In the genomic region with DNA sequence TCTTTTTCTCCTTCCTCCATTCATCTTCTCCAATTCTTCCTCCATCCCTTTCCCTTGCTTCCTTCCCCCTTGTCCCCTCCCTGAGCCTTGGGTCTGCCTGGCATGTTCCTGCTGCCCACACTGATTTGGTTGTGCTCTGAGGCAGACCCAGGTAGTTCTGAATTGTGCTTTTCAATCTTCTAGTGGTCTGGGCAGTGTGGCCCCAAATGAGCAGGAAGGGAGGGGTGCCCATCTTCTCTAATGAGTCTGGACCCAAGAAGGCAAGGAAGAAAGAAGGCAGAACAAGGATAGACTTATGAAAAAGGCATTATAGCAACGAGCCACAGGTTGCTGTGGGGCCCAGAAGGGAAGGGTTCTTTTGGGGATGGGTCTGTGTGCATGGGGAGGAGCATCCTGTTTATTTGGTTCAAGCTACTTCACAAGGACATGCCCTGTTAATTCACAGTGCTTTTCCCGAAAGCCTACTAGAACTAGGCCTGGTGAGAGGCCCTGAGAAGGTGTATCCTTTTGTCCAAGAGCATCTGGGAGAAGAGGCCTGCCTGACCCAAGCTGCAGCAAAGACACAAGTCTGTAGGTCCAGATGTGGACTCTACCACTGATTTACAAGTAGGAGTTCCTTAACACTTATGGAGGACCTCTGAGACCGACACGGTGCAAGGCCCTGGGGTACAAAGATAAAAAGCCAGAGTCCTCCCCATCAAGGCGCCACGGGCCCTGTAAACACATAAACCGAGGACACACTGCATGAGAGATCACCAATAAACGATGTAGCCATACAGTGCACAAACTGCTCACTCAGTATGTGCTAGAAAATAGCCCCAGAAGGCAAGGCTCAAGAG, we compare ENCODE assay signal across 8 cellular contexts. TPM values are rescaled to one million over a fixed set of nuclear protein-coding genes. Genes with fewer than 3 reads are reported as not detected.
DNase-seq lines count a peak whose midpoint lies in the region; ATAC-seq and TF ChIP-seq lines count a peak whose summit lies in the region.

No MANE protein-coding gene starts in this region.

- no peaks in the 10 kb centered on the region for H3K9me3 Mint-ChIP-seq in CD4-positive, alpha-beta memory T cell
- H3K9me3 Mint-ChIP-seq in endodermal cell = no peaks in the 10 kb centered on the region

- peaks cover 28% of the 10 kb centered on the region for H3K79me2 ChIP-seq in OCI-LY3 (ENCODE audit: low read length)

- no peaks in the 10 kb centered on the region for H3K9me3 ChIP-seq in CD4-positive, alpha-beta memory T cell (ENCODE audit: control insufficient read depth in 1 of 2, low read length in 2 of 2)
- no peaks in the 10 kb centered on the region for H3K9me3 ChIP-seq in OCI-LY3 (ENCODE audit: insufficient read depth, low read length)
- H3K9me3 ChIP-seq in endodermal cell (ENCODE audit: control insufficient read depth, low read length) = no peaks in the 10 kb centered on the region
- H3K9me3 ChIP-seq in neuronal stem cell (replicated peaks in 1 of 2; ENCODE audit: control insufficient read depth in 2 of 2, insufficient read depth in 1 of 2, low read depth in 1 of 2, low read length in 2 of 2) = no peaks in the 10 kb centered on the region

- H3K4ac ChIP-seq in neuronal stem cell (ENCODE audit: low read length) = no peak overlapping the region

- H4K20me1 ChIP-seq in OCI-LY3 (ENCODE audit: insufficient read depth, low read length) = no peaks in the 10 kb centered on the region

- H3K4me2 ChIP-seq in OCI-LY3 (ENCODE audit: low read length) = peak overlapping the region; percentile 97
- peak overlapping the region; percentile 62 for H3K4me2 ChIP-seq in neuronal stem cell (ENCODE audit: insufficient read depth, low read length, poor library complexity, severe bottlenecking)

- no peak overlapping the region for H3K23ac ChIP-seq in neuronal stem cell (ENCODE audit: low read depth, low read length, poor library complexity)

- peak overlapping the region; percentile 78 for H3K27ac ChIP-seq in CD4-positive, alpha-beta memory T cell (ENCODE audit: low read depth, low read length)
- peak overlapping the region; percentile 42 for H3K27ac ChIP-seq in OCI-LY3 (ENCODE audit: low read length)
- H3K27ac ChIP-seq in endodermal cell (ENCODE audit: low read depth, low read length) = no peak overlapping the region
- H3K27ac ChIP-seq in neuronal stem cell (replicated peaks; ENCODE audit: low read length) = peak overlapping the region; percentile 60

- DNase-seq in CD4-positive, alpha-beta memory T cell = no peak
- DNase-seq in endodermal cell = no peak
- no peak for DNase-seq in neuronal stem cell (ENCODE audit: low spot score)
- DNase-seq in cortex of kidney (lab: John Stamatoyannopoulos, UW) = no peak
- no peak for DNase-seq in stimulated activated CD4-positive, alpha-beta T cell treated with anti-CD3 and anti-CD28 coated beads, Interleukin-2, amount 100 ng/mL, for 48 hours
- no peak for DNase-seq in NCI-H1105 treated with DMSO at 0.1 percent for 48 hours (lab: John Stamatoyannopoulos, UW)

- no peak overlapping the region for H3K14ac ChIP-seq in neuronal stem cell (ENCODE audit: low read length)

- ATAC-seq in GM19452 (IDR thresholded peaks at IDR 0.05; ENCODE audit: unreplicated experiment) = no peak

- peaks cover 29 to 52% (median 42%) of the 10 kb centered on the region in 4 donors for H3K4me1 Mint-ChIP-seq in CD4-positive, alpha-beta memory T cell
- H3K4me1 Mint-ChIP-seq in endodermal cell = peaks cover 36% of the 10 kb centered on the region

- intact Hi-C loops in CD4-positive, alpha-beta memory T cell (cut with micrococcal nuclease) = loop anchor here (5.0 kb wide), 2 partner anchors 458 to 818 kb away; a partner anchor contains a TSS

- peak overlapping the region; percentile 12 for H3K18ac ChIP-seq in neuronal stem cell (ENCODE audit: low read length)

- POLR2A ChIA-PET in CD4-positive, alpha-beta memory T cell (lab: Charles Lee; ENCODE audit: partially characterized antibody) = interaction anchor here (1.3 to 14.5 kb wide), 8 partner anchors 19 to 157 kb away, joined by 3 to 279 read pairs (median 14); a partner anchor contains a TSS

- peak overlapping the region; percentile 80 for H3K9ac ChIP-seq in OCI-LY3 (ENCODE audit: low read length)
- H3K9ac ChIP-seq in endodermal cell (ENCODE audit: extremely low read depth, low read length, poor library complexity, severe bottlenecking) = peak overlapping the region; percentile 29
- H3K9ac ChIP-seq in neuronal stem cell (ENCODE audit: low read depth, low read length, poor library complexity) = peak overlapping the region; percentile 53

- H3K27me3 ChIP-seq in CD4-positive, alpha-beta memory T cell (ENCODE audit: insufficient read depth, low read length) = no peaks in the 10 kb centered on the region
- H3K27me3 ChIP-seq in OCI-LY3 (ENCODE audit: low read depth, low read length) (no peaks in the 10 kb centered on the region), endodermal cell (ENCODE audit: control insufficient read depth, insufficient read depth, low read length, poor library complexity, severe bottlenecking) (no peaks in the 10 kb centered on the region), neuronal stem cell (ENCODE audit: control insufficient read depth in 3 of 3, insufficient read depth in 3 of 3, low read depth in 1 of 3, low read length in 3 of 3) (no peaks in the 10 kb centered on the region)

- H2BK120ac ChIP-seq in neuronal stem cell (ENCODE audit: low read depth, low read length) = no peak overlapping the region

- H2AFZ ChIP-seq in OCI-LY3 (ENCODE audit: low read depth, low read length) (peak overlapping the region; percentile 84), neuronal stem cell (ENCODE audit: low read length) (peak overlapping the region; percentile 73)

- peak overlapping the region; percentile 8 for H2BK15ac ChIP-seq in neuronal stem cell (ENCODE audit: low read length)

- no peaks in the 10 kb centered on the region for H3K27me3 Mint-ChIP-seq in CD4-positive, alpha-beta memory T cell
- H3K27me3 Mint-ChIP-seq in endodermal cell (ENCODE audit: insufficient read depth) = no peaks in the 10 kb centered on the region

- peaks cover 0 to 11% of the 10 kb centered on the region in 2 donors for H3K36me3 Mint-ChIP-seq in CD4-positive, alpha-beta memory T cell
- H3K36me3 Mint-ChIP-seq in endodermal cell (ENCODE audit: low read depth) = no peaks in the 10 kb centered on the region

- H3K79me1 ChIP-seq in neuronal stem cell (ENCODE audit: low read depth, low read length) = no peaks in the 10 kb centered on the region

- 79 to 83% methylated on average over 8 of the region's 8 CpGs for WGBS in endodermal cell (ENCODE audit: insufficient coverage in 1 of 2, insufficient read length in 1 of 2), 2 experiments
- WGBS in neuronal stem cell (ENCODE audit: extremely low coverage in 2 of 2, insufficient read length in 2 of 2, insufficient replicate concordance in 1 of 2), 2 donors = no CpG with 5 or more reads among the region's 8 CpGs

- peak overlapping the region; percentile 83 to 92 (median 90) for H3K4me3 Mint-ChIP-seq in CD4-positive, alpha-beta memory T cell
- H3K4me3 Mint-ChIP-seq in endodermal cell = peak overlapping the region; percentile 64

- H2BK12ac ChIP-seq in neuronal stem cell (ENCODE audit: low read length) = peak overlapping the region; percentile 65

- no peaks in the 10 kb centered on the region for H3K36me3 ChIP-seq in CD4-positive, alpha-beta memory T cell (ENCODE audit: insufficient read depth, low read length)
- no peaks in the 10 kb centered on the region for H3K36me3 ChIP-seq in OCI-LY3 (replicated peaks; ENCODE audit: low read depth, low read length)
- no peaks in the 10 kb centered on the region for H3K36me3 ChIP-seq in endodermal cell (ENCODE audit: control insufficient read depth, insufficient read depth, low read length)
- peaks cover 0 to 7% of the 10 kb centered on the region in 2 donors for H3K36me3 ChIP-seq in neuronal stem cell (replicated peaks in 1 of 2; ENCODE audit: control insufficient read depth in 2 of 2, insufficient read depth in 2 of 2, low read length in 2 of 2)

- H2BK5ac ChIP-seq in neuronal stem cell (ENCODE audit: low read length) = peak overlapping the region; percentile 21

- H4K91ac ChIP-seq in neuronal stem cell (ENCODE audit: low read depth, low read length, poor library complexity) = no peak overlapping the region

- peak overlapping the region; percentile 45 to 84 for H3K4me3 ChIP-seq in CD4-positive, alpha-beta memory T cell (ENCODE audit: low read length in 2 of 2)
- H3K4me3 ChIP-seq in OCI-LY3 (ENCODE audit: low read length) (peak overlapping the region; percentile 87), endodermal cell (ENCODE audit: low read length) (peak overlapping the region; percentile 77), neuronal stem cell (ENCODE audit: low read length in 2 of 2) (peak overlapping the region; percentile 57 to 76)

- CTCF ChIA-PET in CD4-positive, alpha-beta memory T cell (lab: Charles Lee; ENCODE audit: partially characterized antibody) = interaction anchor here (0.9 to 3.8 kb wide), 9 partner anchors 20 to 156 kb away, joined by 3 to 12 read pairs (median 5); a partner anchor contains a TSS

- TF ChIP-seq CTCF in OCI-LY3 (IDR thresholded peaks at IDR 0.05; ENCODE audit: low read depth, low read length) (no peak), endodermal cell (conservative IDR thresholded peaks at IDR 0.05) (no peak)

- H3K4me1 ChIP-seq in CD4-positive, alpha-beta memory T cell (ENCODE audit: insufficient read depth, low read length) = peaks cover 44% of the 10 kb centered on the region
- H3K4me1 ChIP-seq in OCI-LY3 (ENCODE audit: low read length) = peaks cover 43% of the 10 kb centered on the region
- H3K4me1 ChIP-seq in endodermal cell (ENCODE audit: control insufficient read depth, insufficient read depth, low read length) = peaks cover 12% of the 10 kb centered on the region
- H3K4me1 ChIP-seq in neuronal stem cell (ENCODE audit: control insufficient read depth in 2 of 2, insufficient read depth in 1 of 2, low read depth in 1 of 2, low read length in 2 of 2) = peaks cover 20 to 40% of the 10 kb centered on the region in 2 donors

- no peak overlapping the region for H4K8ac ChIP-seq in neuronal stem cell (ENCODE audit: low read depth, low read length)

- peak overlapping the region; percentile 91 to 97 (median 96) for H3K27ac Mint-ChIP-seq in CD4-positive, alpha-beta memory T cell
- H3K27ac Mint-ChIP-seq in endodermal cell = no peak overlapping the region

- H2AK5ac ChIP-seq in neuronal stem cell (ENCODE audit: low read depth, low read length) = peak overlapping the region; percentile 58

RNA-seq across cellular contexts. Expression of a gene that starts 1.2 kb away (rescaled TPM):
- total RNA-seq in CD4-positive, alpha-beta memory T cell = 10 to 100 TPM; 61.5 to 62.0 TPM
- 10 to 100 TPM in 1 of 2 donors, 1 to 10 TPM in 1; 4.8 to 10.8 TPM for polyA plus RNA-seq in CD4-positive, alpha-beta memory T cell
- total RNA-seq in endodermal cell = 1 to 10 TPM; 5.7 to 5.9 TPM
- 10.2 TPM for polyA plus RNA-seq in endodermal cell (2013, experiment 1 of 2)
- 8.1 TPM for polyA plus RNA-seq in endodermal cell (2013, experiment 2 of 2)
- polyA plus RNA-seq in neuronal stem cell (2013, experiment 1 of 2) = 5.6 TPM
- 5.6 TPM for polyA plus RNA-seq in neuronal stem cell (2013, experiment 2 of 2)

RNA-seq across cellular contexts. Expression of a gene that starts 35.6 kb away (rescaled TPM):
- not detected for total RNA-seq in CD4-positive, alpha-beta memory T cell
- not detected for polyA plus RNA-seq in CD4-positive, alpha-beta memory T cell
- total RNA-seq in endodermal cell = 1 to 10 TPM; 4.0 to 5.8 TPM
- polyA plus RNA-seq in endodermal cell (2013, experiment 1 of 2) = 3.3 TPM
- 3.1 TPM for polyA plus RNA-seq in endodermal cell (2013, experiment 2 of 2)
- polyA plus RNA-seq in neuronal stem cell (2013, experiment 1 of 2) = 7.6 TPM
- 7.7 TPM for polyA plus RNA-seq in neuronal stem cell (2013, experiment 2 of 2)

Comparison
In these comparisons a context has a peak if more than half of its experiments do, and no peak if none do; other contexts are left out.
1. H3K9ac ChIP-seq: peak in every context shown above with its lines; median percentile 80 in OCI-LY3; 53 in neuronal stem cell; 29 in endodermal cell.
2. RNA of a gene that starts 1.2 kb away (total RNA-seq): 61.5 to 62.0 TPM in CD4-positive, alpha-beta memory T cell; 5.7 to 5.9 TPM in endodermal cell; every median in the first group is over 4 times any median in the second.
3. RNA of a gene that starts 35.6 kb away (total RNA-seq): 4.0 to 5.8 TPM in endodermal cell; not detected in CD4-positive, alpha-beta memory T cell; every median in the first group is over 4 times any median in the second.
4. Peak in every context shown above with its lines, with median percentiles within 50 percentile points of each other: H3K4me3 ChIP-seq.